In genomic region chr22:28917747-28918543, GRCh38 we compare ENCODE assay signal across 9 cellular contexts. TPM values are rescaled to one million over a fixed set of nuclear protein-coding genes. Genes with fewer than 3 reads are reported as not detected.
DNase-seq lines count a peak whose midpoint lies in the region; ATAC-seq, FAIRE-seq and TF ChIP-seq lines count a peak whose summit lies in the region.
"Had no signal": no experiment of that assay in that cellular context is flagged by ENCODE, and none has a peak within 500 bp of the region (broad histone marks: within the 10 kb centered on the region; RNA-seq: fewer than 3 reads in every experiment).

No MANE protein-coding gene starts in this region.

- peak; percentile 74 for DNase-seq in DMS53 (lab: John Stamatoyannopoulos, UW)
- no peak for DNase-seq in DMS53 treated with DMSO at 0.1 percent for 48 hours (lab: John Stamatoyannopoulos, UW; ENCODE audit: unreplicated experiment)
- DNase-seq in astrocyte of the spinal cord (ENCODE audit: low read depth, low spot score), result peak; percentile 81
- DNase-seq in right lobe of liver, result no peak
- no peak for DNase-seq in urothelium cell line (ENCODE audit: low spot score)
- DNase-seq in AG20443 (ENCODE audit: low spot score), result no peak
- no peak for DNase-seq in stimulated activated CD4-positive, alpha-beta T cell treated with anti-CD3 and anti-CD28 coated beads, Interleukin-4, amount 100 ng/mL, for 24 hours
- no peak for DNase-seq in GM19238 (ENCODE audit: insufficient read length, low spot score)

- no peak for TF ChIP-seq POLR2A in right lobe of liver (IDR thresholded peaks at IDR 0.05)

- no peaks in the 10 kb centered on the region for H3K36me3 ChIP-seq in right lobe of liver

- no peak overlapping the region for H3K4me3 ChIP-seq in astrocyte of the spinal cord (ENCODE audit: low read depth, low read length)
- no peak overlapping the region for H3K4me3 ChIP-seq in right lobe of liver

- ATAC-seq in right lobe of liver, result peak; percentile 20 to 46 (median 44)

- H3K27me3 ChIP-seq in right lobe of liver, result no peaks in the 10 kb centered on the region

- peak; percentile 62 for FAIRE-seq in urothelium cell line (lab: Jason Lieb, UNC)

- peaks cover 0 to 31% (median 4%) of the 10 kb centered on the region in 4 donors for H3K4me1 ChIP-seq in right lobe of liver

- in situ Hi-C loops in astrocyte of the spinal cord (cut with HindIII; ENCODE audit: low sequenced_read_pairs), result no loop called here

- H3K27ac ChIP-seq in right lobe of liver, result peak overlapping the region in 1 of 3 donors; percentile 15
- H3K27ac ChIP-seq: 22Rv1 had no signal

- no peaks in the 10 kb centered on the region for H3K9me3 ChIP-seq in right lobe of liver

- TF ChIP-seq CTCF in astrocyte of the spinal cord (IDR thresholded peaks at IDR 0.05; ENCODE audit: low read depth, low read length), result no peak
- TF ChIP-seq CTCF in right lobe of liver (IDR thresholded peaks at IDR 0.05), result no peak

- intact Hi-C loops in right lobe of liver (cut with DNase I), result no loop called here

- 50% methylated on average over 8 of the region's 12 CpGs for WGBS in right lobe of liver (ENCODE audit: insufficient coverage, low coverage, low lambda C conversion rate, missing lambda C conversion rate)

RNA-seq across cellular contexts. Expression of gene ZNRF3, which starts 34.6 kb away (rescaled TPM):
- total RNA-seq in right lobe of liver, result 1 to 10 TPM; 5.8 to 9.2 (median 6.9) TPM

Comparison
In these comparisons a context has a peak if more than half of its experiments do, and no peak if none do; other contexts are left out.
1. DNase-seq: peak in DMS53 (single experiment) and astrocyte of the spinal cord (single experiment); none in DMS53 treated with DMSO at 0.1 percent for 48 hours (single experiment), right lobe of liver (0 of 3), urothelium cell line (single experiment), AG20443 (single experiment), stimulated activated CD4-positive, alpha-beta T cell treated with anti-CD3 and anti-CD28 coated beads, Interleukin-4, amount 100 ng/mL, for 24 hours (single experiment) and GM19238 (single experiment).